Comparison of ENCODE assay signal across 14 cellular contexts in the genomic region with DNA sequence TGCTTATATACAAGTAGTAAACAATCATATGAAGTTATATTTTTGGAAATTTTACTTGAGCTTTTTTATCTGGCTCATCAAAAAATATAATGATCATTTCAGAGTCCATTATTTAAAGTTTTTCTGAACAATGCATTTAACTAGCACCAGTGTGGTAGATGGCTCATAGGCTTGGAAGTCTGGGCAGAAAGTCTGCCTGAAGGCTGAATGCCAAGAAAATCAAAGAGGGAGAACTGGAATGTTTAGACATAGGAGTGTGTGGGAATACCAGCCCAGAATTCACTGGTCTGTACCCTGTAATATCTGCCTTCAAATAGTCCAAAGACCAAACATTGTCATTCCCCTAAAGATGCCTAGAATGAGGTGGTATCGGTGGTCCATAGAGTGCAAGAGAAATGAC. TPM values are rescaled to one million over a fixed set of nuclear protein-coding genes. Genes with fewer than 3 reads are reported as not detected.
DNase-seq lines count a peak whose midpoint lies in the region; ATAC-seq and TF ChIP-seq lines count a peak whose summit lies in the region.
"Had no signal": no experiment of that assay in that cellular context is flagged by ENCODE, and none has a peak within 500 bp of the region (broad histone marks: within the 10 kb centered on the region; RNA-seq: fewer than 3 reads in every experiment).

No MANE protein-coding gene starts in this region.

- TF ChIP-seq POLR2A in breast epithelium (IDR thresholded peaks at IDR 0.05), result no peak

- no peaks in the 10 kb centered on the region for H3K27me3 Mint-ChIP-seq in MCF 10A (ENCODE audit: insufficient read depth, unreplicated experiment)

- H3K4me1 ChIP-seq in breast epithelium (no peaks in the 10 kb centered on the region), aorta (ENCODE audit: control insufficient read depth in 1 of 2, insufficient read depth in 2 of 2, low read length in 2 of 2) (peaks cover 2 to 3% of the 10 kb centered on the region in 2 donors), mesendoderm (ENCODE audit: control insufficient read depth, low read depth, low read length) (peaks cover 3% of the 10 kb centered on the region)

- H3K9me3 Mint-ChIP-seq in MCF 10A (ENCODE audit: unreplicated experiment), result no peaks in the 10 kb centered on the region
- H3K9me3 Mint-ChIP-seq: activated naive CD4-positive, alpha-beta T cell treated with anti-CD3 and anti-CD28 coated beads for 36 hours had no signal

- ATAC-seq in left ventricle myocardium superior (peak; percentile 64), aorta (ENCODE audit: low FRiP score) (peak; percentile 70), GM18502 (IDR thresholded peaks at IDR 0.05; ENCODE audit: poor library complexity, unreplicated experiment) (no peak)

- H3K27me3 ChIP-seq in breast epithelium (no peaks in the 10 kb centered on the region), aorta (ENCODE audit: control insufficient read depth in 1 of 2, insufficient read depth in 2 of 2, low read length in 1 of 2) (no peaks in the 10 kb centered on the region), mesendoderm (ENCODE audit: insufficient read depth, low read length, poor library complexity) (no peaks in the 10 kb centered on the region)

- H3K18ac ChIP-seq in mesendoderm (ENCODE audit: low read length), result no peak overlapping the region

- BruUV-seq in MCF 10A (replicated peaks; lab: Mats Ljungman, UMichigan), result no TSS peak

- DNase-seq in MCF 10A (ENCODE audit: unreplicated experiment), result peak; percentile 74
- no peak for DNase-seq in breast epithelium (ENCODE audit: low spot score in 2 of 2)
- peak; percentile 7 to 62 for DNase-seq in T47D (ENCODE audit: low read depth in 1 of 2, low spot score in 1 of 2)
- no peak for DNase-seq in left ventricle myocardium superior
- DNase-seq in aorta, result peak in 1 of 2 donors; percentile 47
- no peak for DNase-seq in NOMO-1 treated with DMSO at 0.1 percent for 48 hours (lab: John Stamatoyannopoulos, UW; ENCODE audit: unreplicated experiment)
- DNase-seq in mesendoderm, result no peak
- DNase-seq: 8988T; activated CD4-positive, alpha-beta T cell treated with anti-CD3 and anti-CD28 coated beads, Interleukin-2, amount 50 U/mL, for 4 hours; activated naive CD4-positive, alpha-beta T cell treated with anti-CD3 and anti-CD28 coated beads for 36 hours; NCI-H526 treated with DMSO at 0.1 percent for 48 hours; trophoblast cell had no signal

- in situ Hi-C loops in T47D (cut with HindIII; ENCODE audit: low pct_unique_long_range_greater_than_20kb, low sequenced_read_pairs), result no loop called here

- POLR2A ChIA-PET in MCF 10A (lab: Yijun Ruan, JAX), result interaction anchor here (0.7 to 2.0 kb wide), 5 partner anchors 11 to 318 kb away, joined by 3 to 7 read pairs (median 3); no protein-coding TSS in a partner anchor

- TF ChIP-seq CTCF in MCF 10A (IDR thresholded peaks at IDR 0.05; ENCODE audit: unreplicated experiment) (no peak), breast epithelium (IDR thresholded peaks at IDR 0.05) (no peak)

- no peak overlapping the region for H3K9ac ChIP-seq in mesendoderm (ENCODE audit: low read length)

- no peak overlapping the region for H2BK120ac ChIP-seq in mesendoderm (ENCODE audit: low read depth, low read length)

- H3K79me1 ChIP-seq in mesendoderm (ENCODE audit: low read length), result no peaks in the 10 kb centered on the region

- WGBS in aorta, 2 donors, result 4 to 10% methylated on average over 1 of the region's 1 CpG
- WGBS in mesendoderm (ENCODE audit: extremely low coverage, insufficient coverage, low lambda C conversion rate), result no CpG with 5 or more reads among the region's 1 CpG

- peak overlapping the region; percentile 11 for H3K27ac Mint-ChIP-seq in MCF 10A (ENCODE audit: low read depth, unreplicated experiment)
- H3K27ac Mint-ChIP-seq: activated naive CD4-positive, alpha-beta T cell treated with anti-CD3 and anti-CD28 coated beads for 36 hours had no signal

- H4K5ac ChIP-seq in mesendoderm (ENCODE audit: low read length), result no peak overlapping the region

- H3K4me1 Mint-ChIP-seq in MCF 10A (ENCODE audit: insufficient read depth, unreplicated experiment), result peaks cover 62% of the 10 kb centered on the region

- H3K79me2 ChIP-seq in mesendoderm (ENCODE audit: control insufficient read depth, insufficient read depth, low read length), result no peaks in the 10 kb centered on the region

- H3K27ac ChIP-seq in breast epithelium (no peak overlapping the region), aorta (ENCODE audit: low read depth in 1 of 2, low read length in 2 of 2) (peak overlapping the region in 1 of 2 donors; percentile 19), mesendoderm (ENCODE audit: low read depth, low read length) (no peak overlapping the region)
- H3K27ac ChIP-seq: SK-N-MC had no signal

- no peaks in the 10 kb centered on the region for H3K9me3 ChIP-seq in breast epithelium
- H3K9me3 ChIP-seq in aorta (ENCODE audit: control insufficient read depth, low read length), result no peaks in the 10 kb centered on the region

- intact Hi-C loops in MCF 10A (cut with micrococcal nuclease), result loop anchor here (5.0 kb wide), 1 partner anchor 48 kb away; no protein-coding TSS in a partner anchor
- intact Hi-C loops in breast epithelium (cut with DNase I; ENCODE audit: low total_unique reads), result no loop called here
- intact Hi-C loops in left ventricle myocardium superior (cut with micrococcal nuclease), result loop anchor here (10.0 kb wide), 2 partner anchors 225 to 325 kb away; no protein-coding TSS in a partner anchor
- intact Hi-C loops in aorta (cut with DNase I), result loop anchor here (5.0 to 10.0 kb wide), 4 partner anchors 93 to 328 kb away; no protein-coding TSS in a partner anchor

- H3K36me3 Mint-ChIP-seq in MCF 10A (ENCODE audit: insufficient read depth, unreplicated experiment), result no peaks in the 10 kb centered on the region

- H2BK5ac ChIP-seq in mesendoderm (ENCODE audit: low read length), result no peak overlapping the region

- CTCF ChIA-PET in MCF 10A (lab: Yijun Ruan, JAX), result interaction anchor here (0.8 to 5.3 kb wide), 9 partner anchors 8 to 330 kb away, joined by 3 to 28 read pairs (median 5); no protein-coding TSS in a partner anchor

- H3K36me3 ChIP-seq in breast epithelium (no peaks in the 10 kb centered on the region), aorta (ENCODE audit: control insufficient read depth in 1 of 2, insufficient read depth in 2 of 2, low read length in 1 of 2) (no peaks in the 10 kb centered on the region), mesendoderm (ENCODE audit: control insufficient read depth, insufficient read depth, low read length) (no peaks in the 10 kb centered on the region)

- H2AK5ac ChIP-seq in mesendoderm (ENCODE audit: low read length), result no peak overlapping the region

- no peak overlapping the region for H3K4me3 Mint-ChIP-seq in MCF 10A (ENCODE audit: unreplicated experiment)
- H3K4me3 Mint-ChIP-seq: activated naive CD4-positive, alpha-beta T cell treated with anti-CD3 and anti-CD28 coated beads for 36 hours had no signal

- no peak overlapping the region for H3K4ac ChIP-seq in mesendoderm (ENCODE audit: low read depth, low read length)

- H4K8ac ChIP-seq in mesendoderm (ENCODE audit: low read depth, low read length), result no peak overlapping the region

- H3K4me2 ChIP-seq in mesendoderm (ENCODE audit: low read length), result no peak overlapping the region

- H3K56ac ChIP-seq in mesendoderm (ENCODE audit: low read length), result no peak overlapping the region

- H3K4me3 ChIP-seq in breast epithelium, result no peak overlapping the region
- H3K4me3 ChIP-seq in aorta (ENCODE audit: low read length in 2 of 2), result no peak overlapping the region
- no peak overlapping the region for H3K4me3 ChIP-seq in mesendoderm (ENCODE audit: low read length)
- H3K4me3 ChIP-seq: SK-N-MC had no signal

- H3K23ac ChIP-seq in mesendoderm (ENCODE audit: low read length), result no peak overlapping the region

- H2BK15ac ChIP-seq in mesendoderm (replicated peaks; ENCODE audit: low read depth), result no peak overlapping the region

RNA-seq across cellular contexts. Expression of a gene that starts 40.3 kb away (rescaled TPM):
- total RNA-seq in MCF 10A (2022) (3.3 and 6.7 TPM in 2 replicates), breast epithelium (10 to 100 TPM; 10.2 to 93.2 (median 57.4) TPM), left ventricle myocardium superior (188 TPM), aorta (10 to 100 TPM; 17.0 to 24.3 TPM)
- polyA plus RNA-seq in aorta, result 10 to 100 TPM; 16.5 to 38.2 TPM
- polyA plus RNA-seq in mesendoderm (2013, experiment 1 of 2), result 41.0 TPM
- polyA plus RNA-seq in mesendoderm (2013, experiment 2 of 2), result 39.0 TPM

Comparison
In these comparisons a context has a peak if more than half of its experiments do, and no peak if none do; other contexts are left out.
1. DNase-seq: peak in MCF 10A (single experiment) and T47D (2 of 2); none in breast epithelium (0 of 2), left ventricle myocardium superior (single experiment), NOMO-1 treated with DMSO at 0.1 percent for 48 hours (single experiment) and mesendoderm (single experiment).